1 cellular context compared by ENCODE assay signal in the genomic region with DNA sequence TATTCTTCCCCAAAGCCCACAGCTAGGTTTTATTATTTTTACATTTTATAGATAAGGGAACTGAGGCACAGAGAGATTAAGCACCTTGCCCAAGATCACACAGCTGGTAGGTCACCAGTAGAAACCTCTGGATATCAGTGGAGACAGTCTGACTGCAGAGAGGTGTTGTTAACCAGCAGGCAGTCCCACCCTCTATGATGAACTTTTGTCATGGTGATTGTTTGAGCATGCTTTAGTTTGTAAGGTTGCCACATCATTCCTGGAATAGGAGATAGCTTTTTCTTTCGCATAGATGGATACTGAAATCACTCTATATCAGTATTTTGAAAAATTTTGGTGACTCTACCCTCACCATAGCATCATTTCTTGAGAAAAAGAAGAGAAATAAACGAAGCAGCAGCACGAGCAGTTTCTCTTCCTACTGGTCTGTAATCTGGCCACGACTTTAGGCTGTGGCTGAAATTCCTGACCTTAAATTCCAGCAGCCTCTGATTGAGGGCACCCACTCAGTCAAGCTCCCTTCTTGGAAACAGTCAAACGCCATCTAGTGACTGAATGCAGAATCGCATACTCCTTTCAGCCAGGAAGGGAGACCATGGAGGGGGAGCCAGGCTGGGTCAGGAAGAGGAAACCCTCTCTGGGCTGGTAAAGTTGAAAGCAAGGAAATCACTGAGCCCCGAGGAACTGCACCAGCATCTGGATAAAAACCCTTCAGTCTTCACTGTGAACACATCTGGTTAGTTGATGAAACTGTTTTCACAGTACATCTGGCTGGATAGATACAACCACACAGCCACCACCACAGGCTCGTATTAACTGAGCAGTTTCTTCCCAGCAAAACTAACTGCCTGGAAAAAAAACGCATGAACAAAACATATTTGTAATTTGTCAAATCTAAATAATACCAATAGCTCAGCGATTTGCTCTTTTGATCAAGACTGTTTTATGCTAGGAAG.
A peak's percentile ranks its signal among the peaks of the same experiment; 100 is the strongest.
TF ChIP-seq lines count a peak whose summit lies in the region.

No MANE protein-coding gene starts in this region.

TF ChIP-seq in H1, 55 proteins besides CTCF, POLR2A, EP300 and RAD21 (continued from another document):
- TF ChIP-seq TEAD4 (IDR thresholded peaks at IDR 0.05; ENCODE audit: low read depth, low read length) (peak; percentile 96), SIRT6 (IDR thresholded peaks at IDR 0.05; ENCODE audit: low read length) (no peak), CEBPB (IDR thresholded peaks at IDR 0.05; ENCODE audit: low read depth, low read length) (peak; percentile 60; the same call in 1 of the 2 replicates), KDM1A (IDR thresholded peaks at IDR 0.05; ENCODE audit: borderline replicate concordance, low read length) (no peak), ASH2L (IDR thresholded peaks at IDR 0.05; ENCODE audit: low read length) (peak; percentile 28)
- TF ChIP-seq, protein P1, sequence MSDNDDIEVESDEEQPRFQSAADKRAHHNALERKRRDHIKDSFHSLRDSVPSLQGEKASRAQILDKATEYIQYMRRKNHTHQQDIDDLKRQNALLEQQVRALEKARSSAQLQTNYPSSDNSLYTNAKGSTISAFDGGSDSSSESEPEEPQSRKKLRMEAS (IDR thresholded peaks at IDR 0.05): 0 out of 2 replicates have a peak, but pooled peaks have one; percentile 32
